In genomic region chr6:112311950-112312547, GRCh38 we compare ENCODE assay signal across 2 cellular contexts.
A peak's percentile ranks its signal among the peaks of the same experiment; 100 is the strongest.
TF ChIP-seq lines count a peak whose summit lies in the region.

No MANE protein-coding gene starts in this region.

TF ChIP-seq in IMR-90, 13 proteins besides CTCF, POLR2A, EP300 and RAD21 (continued from another document):
- TF ChIP-seq ELK1 (IDR thresholded peaks at IDR 0.05; ENCODE audit: borderline replicate concordance, low read depth, low read length) (no peak), MAFK (IDR thresholded peaks at IDR 0.05; ENCODE audit: low read depth, low read length) (no peak), SMC3 (IDR thresholded peaks at IDR 0.05; ENCODE audit: low read depth, low read length) (peak; percentile 95), USF2 (IDR thresholded peaks at IDR 0.05; ENCODE audit: low read depth, low read length) (no peak), CHD1 (IDR thresholded peaks at IDR 0.05; ENCODE audit: low read depth, low read length) (no peak)

TF ChIP-seq in SK-N-SH treated with all-trans-retinoic acid at 6 μM for 48 hours, 23 proteins besides CTCF, POLR2A, EP300 and RAD21 (continued from another document):
- TF ChIP-seq TSHZ2 (CRISPR knock-in tag; IDR thresholded peaks at IDR 0.05) (no peak), GLIS3 (CRISPR knock-in tag; IDR thresholded peaks at IDR 0.05) (no peak)
TF ChIP-seq in SK-N-SH treated with all-trans-retinoic acid at 6 μM for 48 hours: peak in this region for 0.
